ENCODE assay signal across 15 cellular contexts in the genomic region with DNA sequence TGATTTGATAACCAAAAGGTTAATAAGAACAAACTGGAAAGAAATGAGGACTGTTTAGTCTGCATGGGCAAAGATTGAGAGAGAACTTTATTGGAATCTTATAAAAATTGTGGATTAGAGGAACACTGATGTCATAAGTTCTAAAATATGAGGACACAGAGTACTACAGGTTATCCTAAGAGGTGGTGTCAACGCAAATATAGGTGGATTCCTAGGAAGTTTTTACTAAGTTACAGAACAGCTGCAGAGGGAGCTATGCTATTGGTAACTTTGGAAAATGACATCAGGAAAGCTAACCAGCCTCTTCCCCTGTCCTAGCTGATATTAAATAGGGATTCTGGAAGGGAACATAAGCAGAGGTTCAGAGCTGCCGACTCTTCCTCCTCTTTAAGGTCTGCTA. TPM values are rescaled to one million over a fixed set of nuclear protein-coding genes. Genes with fewer than 3 reads are reported as not detected.
DNase-seq lines count a peak whose midpoint lies in the region; ATAC-seq, FAIRE-seq and TF ChIP-seq lines count a peak whose summit lies in the region.
"Had no signal": no experiment of that assay in that cellular context is flagged by ENCODE, and none has a peak within 500 bp of the region (broad histone marks: within the 10 kb centered on the region; RNA-seq: fewer than 3 reads in every experiment).

No MANE protein-coding gene starts in this region.

- TF ChIP-seq EP300 in esophagus muscularis mucosa (IDR thresholded peaks at IDR 0.05) = no peak

- no peak for TF ChIP-seq POLR2A in esophagus muscularis mucosa (IDR thresholded peaks at IDR 0.05; ENCODE audit: low read depth)

- peaks cover 37% of the 10 kb centered on the region for H3K4me1 ChIP-seq in SJSA1 (replicated peaks)
- H3K4me1 ChIP-seq in esophagus muscularis mucosa = peaks cover 16 to 34% (median 26%) of the 10 kb centered on the region in 4 donors
- H3K4me1 ChIP-seq in rectal smooth muscle tissue (ENCODE audit: control insufficient read depth, insufficient read depth, low read length) = peaks cover 11% of the 10 kb centered on the region
- peaks cover 0 to 48% (median 26%) of the 10 kb centered on the region in 4 donors for H3K4me1 ChIP-seq in tibial artery
- H3K4me1 ChIP-seq in pancreas = peaks cover 0 to 6% (median 4%) of the 10 kb centered on the region in 3 donors

- intact Hi-C loops in esophagus muscularis mucosa (cut with DNase I) (no loop called here), tibial artery (cut with DNase I; ENCODE audit: low total_unique reads) (loop anchor here (2.0 kb wide), 1 partner anchor 63 kb away; no protein-coding TSS in a partner anchor), pancreas (cut with DNase I) (loop anchor here in 2 of 3 donors (5.0 kb wide), 1 partner anchor 62 kb away; no protein-coding TSS in a partner anchor)

- no peak for DNase-seq in SJSA1 (ENCODE audit: low read depth in 1 of 2, low spot score in 2 of 2)
- no peak for DNase-seq in esophagus muscularis mucosa (ENCODE audit: extremely low spot score)
- no peak for DNase-seq in tibial artery
- DNase-seq in pancreas = no peak
- DNase-seq in germinal center (ENCODE audit: low spot score) = no peak
- DNase-seq: H9, NCI-H1417 treated with DMSO at 0.1 percent for 48 hours, NCI-H1930, NCI-H526 treated with DMSO at 0.1 percent for 48 hours, Right ventricle myocardium superior had no signal

- H3K36me3 ChIP-seq in SJSA1 = no peaks in the 10 kb centered on the region
- H3K36me3 ChIP-seq in esophagus muscularis mucosa = peaks cover 0 to 4% (median 0%) of the 10 kb centered on the region in 4 donors
- H3K36me3 ChIP-seq in rectal smooth muscle tissue (ENCODE audit: control insufficient read depth, insufficient read depth, low read length) = no peaks in the 10 kb centered on the region
- no peaks in the 10 kb centered on the region for H3K36me3 ChIP-seq in tibial artery
- H3K36me3 ChIP-seq in pancreas = no peaks in the 10 kb centered on the region

- ATAC-seq in pancreas (no peak), HG02884 (IDR thresholded peaks at IDR 0.05; ENCODE audit: unreplicated experiment) (no peak)

- H3K4me3 ChIP-seq in SJSA1 = no peak overlapping the region
- H3K4me3 ChIP-seq in esophagus muscularis mucosa = no peak overlapping the region
- no peak overlapping the region for H3K4me3 ChIP-seq in rectal smooth muscle tissue (ENCODE audit: low read length)
- H3K4me3 ChIP-seq in tibial artery = no peak overlapping the region
- no peak overlapping the region for H3K4me3 ChIP-seq in pancreas
- H3K4me3 ChIP-seq: K562 had no signal

- TF ChIP-seq CTCF in esophagus muscularis mucosa (IDR thresholded peaks at IDR 0.05) = no peak
- no peak for TF ChIP-seq CTCF in tibial artery (IDR thresholded peaks at IDR 0.05)
- no peak for TF ChIP-seq CTCF in pancreas (IDR thresholded peaks at IDR 0.05)

- H3K9ac ChIP-seq in rectal smooth muscle tissue (ENCODE audit: low read length) = no peak overlapping the region

- FAIRE-seq in pancreas (lab: Jason Lieb, UNC) = no peak
- FAIRE-seq: K562, RCC 7860 had no signal

- H3K27ac ChIP-seq in SJSA1 = peak overlapping the region; percentile 5; the same call in 1 of the 2 replicates
- peak overlapping the region; percentile 50 to 74 (median 57) for H3K27ac ChIP-seq in esophagus muscularis mucosa (replicated peaks in 1 of 4)
- peak overlapping the region; percentile 67 for H3K27ac ChIP-seq in rectal smooth muscle tissue (ENCODE audit: low read depth, low read length)
- peak overlapping the region; percentile 67 to 68 for H3K27ac ChIP-seq in tibial artery
- no peak overlapping the region for H3K27ac ChIP-seq in pancreas
- H3K27ac ChIP-seq: HL-60 had no signal

- 80% methylated on average over 2 of the region's 2 CpGs for WGBS in esophagus muscularis mucosa
- WGBS in pancreas, 2 donors = 94 to 95% methylated on average over 2 of the region's 2 CpGs

- H3K27me3 ChIP-seq in SJSA1 (replicated peaks) (no peaks in the 10 kb centered on the region), esophagus muscularis mucosa (no peaks in the 10 kb centered on the region), rectal smooth muscle tissue (ENCODE audit: control insufficient read depth, insufficient read depth, low read length) (no peaks in the 10 kb centered on the region), tibial artery (no peaks in the 10 kb centered on the region), pancreas (no peaks in the 10 kb centered on the region)

- no peaks in the 10 kb centered on the region for H3K9me3 ChIP-seq in SJSA1 (replicated peaks)
- no peaks in the 10 kb centered on the region for H3K9me3 ChIP-seq in esophagus muscularis mucosa
- H3K9me3 ChIP-seq in tibial artery = no peaks in the 10 kb centered on the region
- H3K9me3 ChIP-seq in pancreas = no peaks in the 10 kb centered on the region

RNA-seq across cellular contexts. Expression of a gene that starts 34.0 kb away (rescaled TPM):
- total RNA-seq in SJSA1 (2014; rRNA removed; shearing (Covaris generic)) = 1.3 and 2.3 TPM in 2 replicates
- 1 to 10 TPM in 3 of 4 donors, under 1 TPM in 1; 0.86 to 5.1 (median 2.6) TPM for total RNA-seq in esophagus muscularis mucosa
- 1 to 10 TPM; 1.1 to 5.3 (median 2.2) TPM for total RNA-seq in pancreas
- polyA plus RNA-seq in pancreas = 1 to 10 TPM in 1 of 2 donors, under 1 TPM in 1; 0.95 to 2.4 TPM

RNA-seq across cellular contexts. Expression of a gene that starts 57.8 kb away (rescaled TPM):
- total RNA-seq in SJSA1 (2014; rRNA removed; shearing (Covaris generic)) = 13.6 and 16.0 TPM in 2 replicates
- total RNA-seq in esophagus muscularis mucosa (10 to 100 TPM; 15.8 to 51.6 (median 33.9) TPM), pancreas (10 to 100 TPM; 17.3 to 41.2 (median 27.0) TPM)
- polyA plus RNA-seq in pancreas = 10 to 100 TPM in 1 of 2 donors, 1 to 10 TPM in 1; 6.4 to 16.4 TPM

Comparison
In these comparisons a context has a peak if more than half of its experiments do, and no peak if none do; other contexts are left out.
1. H3K27ac ChIP-seq: peak in SJSA1 (single experiment), esophagus muscularis mucosa (4 of 4), rectal smooth muscle tissue (single experiment) and tibial artery (2 of 2); none in pancreas (0 of 4).